In the genomic region with DNA sequence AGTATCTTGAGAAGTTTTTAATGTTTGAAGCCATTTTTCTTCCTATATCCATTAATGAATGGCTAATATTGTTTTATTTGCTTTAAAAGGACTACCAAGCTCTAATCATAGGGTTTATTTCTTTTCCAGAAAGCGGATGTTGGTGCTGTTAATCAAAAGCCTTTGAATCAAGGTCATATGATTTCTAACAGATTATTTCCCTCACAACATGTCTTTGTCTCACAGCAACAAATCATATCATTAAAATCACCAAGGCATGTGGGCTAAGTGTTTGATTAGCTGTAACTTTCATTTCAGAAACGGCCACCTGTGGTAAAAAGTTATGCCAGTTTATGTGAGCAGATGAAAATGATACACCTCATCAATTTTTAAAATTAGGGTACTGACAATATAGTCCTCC, we compare ENCODE assay signal across 23 cellular contexts. TPM values are rescaled to one million over a fixed set of nuclear protein-coding genes. Genes with fewer than 3 reads are reported as not detected.
DNase-seq lines count a peak whose midpoint lies in the region; ATAC-seq and TF ChIP-seq lines count a peak whose summit lies in the region.
"Had no signal": no experiment of that assay in that cellular context is flagged by ENCODE, and none has a peak within 500 bp of the region (broad histone marks: within the 10 kb centered on the region; RNA-seq: fewer than 3 reads in every experiment).

No MANE protein-coding gene starts in this region.

- no peak for DNase-seq in HFFc6
- peak; percentile 93 for DNase-seq in NCI-H69 (lab: John Stamatoyannopoulos, UW)
- DNase-seq in esophagus squamous epithelium (lab: John Stamatoyannopoulos, UW) = no peak
- DNase-seq in stomach = no peak
- no peak for DNase-seq in medulla oblongata (ENCODE audit: extremely low spot score)
- no peak for DNase-seq in NCI-H1048 (lab: John Stamatoyannopoulos, UW)
- no peak for DNase-seq in H4 (ENCODE audit: low spot score)
- DNase-seq: activated CD4-positive, CD25-positive, alpha-beta regulatory T cell; activated CD8-positive, alpha-beta T cell treated with anti-CD3 and anti-CD28 coated beads, Interleukin-2, amount 10 ng/mL, durations not matched to agents 7 days and 5 days; activated naive CD4-positive, alpha-beta T cell; activated T-cell treated with anti-CD3 and anti-CD28 coated beads, Interleukin-2, amount 50 U/mL, for 24 hours; AML-193; anterior cingulate cortex; effector CD4-positive, alpha-beta T cell; left cardiac atrium; NCI-H1694 treated with DMSO at 0.1 percent for 48 hours; NCI-H510A; spleen; stimulated activated CD4-positive, alpha-beta T cell treated with anti-CD3 and anti-CD28 coated beads, Interleukin-4, amount 100 ng/mL, for 24 hours; T1000 had no signal

- peaks cover 4 to 82% (median 26%) of the 10 kb centered on the region in 3 donors for H3K4me1 ChIP-seq in esophagus squamous epithelium
- H3K4me1 ChIP-seq in stomach = peaks cover 39 to 83% (median 61%) of the 10 kb centered on the region in 4 donors

- H3K27ac ChIP-seq in esophagus squamous epithelium (peak overlapping the region in 3 of 4 donors; percentile 11 to 89 (median 72)), stomach (peak overlapping the region in 4 of 5 donors; percentile 70 to 76 (median 75))

- no peaks in the 10 kb centered on the region for H3K27me3 Mint-ChIP-seq in HFFc6 (ENCODE audit: insufficient read depth)
- H3K27me3 Mint-ChIP-seq: activated T-cell treated with anti-CD3 and anti-CD28 coated beads, Interleukin-2, amount 50 U/mL, for 24 hours; central memory CD8-positive, alpha-beta T cell; stimulated activated naive CD8-positive, alpha-beta T cell treated with anti-CD3 and anti-CD28 coated beads, Interleukin-15, Interleukin-2, amounts not matched to agents 100 ng/mL and 50 ng/mL, for 24 hours had no signal

- H3K27ac Mint-ChIP-seq in HFFc6 = peak overlapping the region; percentile 59; the same call in 1 of the 2 replicates
- H3K27ac Mint-ChIP-seq: activated CD8-positive, alpha-beta T cell treated with anti-CD3 and anti-CD28 coated beads, Interleukin-2, amount 10 ng/mL, durations not matched to agents 7 days and 5 days; stimulated activated naive CD8-positive, alpha-beta T cell treated with anti-CD3 and anti-CD28 coated beads, Interleukin-15, Interleukin-2, amounts not matched to agents 100 ng/mL and 50 ng/mL, for 24 hours had no signal

- H3K4me3 Mint-ChIP-seq in HFFc6 = no peak overlapping the region
- H3K4me3 Mint-ChIP-seq: activated CD8-positive, alpha-beta T cell treated with anti-CD3 and anti-CD28 coated beads, Interleukin-2, amount 10 ng/mL, durations not matched to agents 7 days and 5 days; activated T-cell treated with anti-CD3 and anti-CD28 coated beads, Interleukin-2, amount 50 U/mL, for 24 hours; central memory CD8-positive, alpha-beta T cell; stimulated activated naive CD8-positive, alpha-beta T cell treated with anti-CD3 and anti-CD28 coated beads, Interleukin-15, Interleukin-2, amounts not matched to agents 100 ng/mL and 50 ng/mL, for 24 hours had no signal

- H3K36me3 ChIP-seq in esophagus squamous epithelium (peaks cover 0 to 31% (median 0%) of the 10 kb centered on the region in 3 donors), stomach (peaks cover 0 to 16% (median 14%) of the 10 kb centered on the region in 4 donors)

- ATAC-seq in GM21526 (IDR thresholded peaks at IDR 0.05; ENCODE audit: low FRiP score, unreplicated experiment) = no peak
- ATAC-seq: activated CD8-positive, alpha-beta T cell treated with anti-CD3 and anti-CD28 coated beads, Interleukin-2, amount 10 ng/mL, durations not matched to agents 7 days and 5 days; left cardiac atrium had no signal

- no peak for TF ChIP-seq EP300 in stomach (IDR thresholded peaks at IDR 0.05)

- H3K9me3 Mint-ChIP-seq in HFFc6 = no peaks in the 10 kb centered on the region
- H3K9me3 Mint-ChIP-seq: activated T-cell treated with anti-CD3 and anti-CD28 coated beads, Interleukin-2, amount 50 U/mL, for 24 hours; central memory CD8-positive, alpha-beta T cell; stimulated activated naive CD8-positive, alpha-beta T cell treated with anti-CD3 and anti-CD28 coated beads, Interleukin-15, Interleukin-2, amounts not matched to agents 100 ng/mL and 50 ng/mL, for 24 hours had no signal

- intact Hi-C loops in esophagus squamous epithelium (cut with DNase I) = no loop called here
- intact Hi-C loops in stomach (cut with DNase I; ENCODE audit: low total_unique reads) = no loop called here

- TF ChIP-seq POLR2A in esophagus squamous epithelium (IDR thresholded peaks at IDR 0.05) = no peak
- TF ChIP-seq POLR2A in stomach (IDR thresholded peaks at IDR 0.05) = no peak

- H3K9me3 ChIP-seq in esophagus squamous epithelium = no peaks in the 10 kb centered on the region
- no peaks in the 10 kb centered on the region for H3K9me3 ChIP-seq in stomach
- H3K9me3 ChIP-seq: spleen had no signal

- TF ChIP-seq CTCF in HFFc6 (IDR thresholded peaks at IDR 0.05) (no peak), esophagus squamous epithelium (IDR thresholded peaks at IDR 0.05) (no peak), stomach (IDR thresholded peaks at IDR 0.05) (no peak)

- peaks cover 65% of the 10 kb centered on the region for H3K36me3 Mint-ChIP-seq in HFFc6 (ENCODE audit: low read depth)

- H3K27me3 ChIP-seq in esophagus squamous epithelium (no peaks in the 10 kb centered on the region), stomach (no peaks in the 10 kb centered on the region)
- H3K27me3 ChIP-seq: spleen had no signal

- H3K4me1 Mint-ChIP-seq in HFFc6 (ENCODE audit: low read depth) = peaks cover 79% of the 10 kb centered on the region

- H3K4me3 ChIP-seq in esophagus squamous epithelium = no peak overlapping the region
- H3K4me3 ChIP-seq in stomach = no peak overlapping the region
- H3K4me3 ChIP-seq: spleen had no signal

- WGBS in esophagus squamous epithelium, 2 donors = 49 to 64% methylated on average over 2 of the region's 2 CpGs
- WGBS in stomach, 5 donors = 25 to 52% (median 44%) methylated on average over 2 of the region's 2 CpGs

RNA-seq across cellular contexts. Expression of a gene that starts 21.7 kb away (rescaled TPM):
- 10 to 100 TPM; 28.9 to 47.0 (median 40.2) TPM for total RNA-seq in HFFc6 (2021; fragmentation: NEBNext Ultra II Directional; extraction: Animal tissue kit (Norgen Biotek cat#: 25700))
- total RNA-seq in esophagus squamous epithelium (10 to 100 TPM; 36.8 to 52.1 (median 46.7) TPM), stomach (10 to 100 TPM; 11.1 to 87.2 (median 23.5) TPM)
- polyA plus RNA-seq in stomach = 10 to 100 TPM; 40.6 to 64.4 (median 62.5) TPM
- total RNA-seq in H4 (2014; rRNA removed; shearing (Covaris generic)) = 22.8 and 23.7 TPM in 2 replicates
